In the genomic region with DNA sequence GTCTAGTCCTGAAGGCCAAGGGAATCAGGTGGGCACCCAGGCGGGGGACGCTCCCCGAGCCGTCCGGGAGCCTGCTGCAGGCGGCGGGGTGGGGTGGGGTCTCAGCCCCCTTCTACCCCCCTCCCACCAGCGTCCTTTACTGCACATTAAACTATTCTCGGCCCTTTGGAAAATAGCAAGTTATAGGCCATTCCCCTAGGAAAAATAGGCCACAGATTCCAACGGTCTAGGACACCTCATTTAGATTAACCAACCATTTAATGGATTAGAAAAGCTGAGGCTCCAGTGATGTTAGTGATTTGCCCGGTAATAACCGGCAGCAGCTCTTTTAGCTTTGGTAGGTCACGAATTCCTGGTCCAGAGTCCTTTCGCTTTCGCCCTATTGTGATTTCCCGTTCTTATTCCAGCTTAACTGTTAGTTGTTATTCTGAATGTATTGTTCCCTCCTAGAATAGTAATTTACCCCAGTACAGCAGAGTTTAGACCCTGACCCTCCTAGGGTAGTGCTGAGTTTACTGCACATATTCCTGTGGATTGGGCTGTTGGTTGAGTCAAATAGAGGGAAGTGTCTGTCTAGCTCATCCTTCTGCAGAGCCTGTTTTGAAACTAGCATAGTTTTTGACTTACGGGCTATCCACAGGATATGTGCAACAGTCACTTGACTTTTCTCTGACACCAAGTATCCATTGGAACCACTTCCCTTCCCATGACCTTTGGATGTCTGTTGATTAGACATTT, we compare ENCODE assay signal across 8 cellular contexts. TPM values are rescaled to one million over a fixed set of nuclear protein-coding genes. Genes with fewer than 3 reads are reported as not detected.
A peak's percentile ranks its signal among the peaks of the same experiment; 100 is the strongest.
DNase-seq lines count a peak whose midpoint lies in the region; ATAC-seq, FAIRE-seq and TF ChIP-seq lines count a peak whose summit lies in the region.

No MANE protein-coding gene starts in this region.

- H3K27ac ChIP-seq in A549 (peak overlapping the region; percentile 98 to 99), SJSA1 (peak overlapping the region; percentile 77), endodermal cell (ENCODE audit: low read depth, low read length) (no peak overlapping the region), mesodermal cell (ENCODE audit: low read depth, low read length, severe bottlenecking) (peak overlapping the region; percentile 48), upper lobe of left lung (peak overlapping the region; percentile 98 to 99 (median 99))

- H3K4me1 ChIP-seq in A549, result peaks cover 32% of the 10 kb centered on the region
- peaks cover 31% of the 10 kb centered on the region for H3K4me1 ChIP-seq in SJSA1 (replicated peaks)
- peaks cover 16% of the 10 kb centered on the region for H3K4me1 ChIP-seq in endodermal cell (ENCODE audit: control insufficient read depth, insufficient read depth, low read length)
- peaks cover 42% of the 10 kb centered on the region for H3K4me1 ChIP-seq in mesodermal cell (ENCODE audit: control insufficient read depth, insufficient read depth, low read length, poor library complexity, severe bottlenecking)
- H3K4me1 ChIP-seq in upper lobe of left lung, result peaks cover 46 to 54% (median 49%) of the 10 kb centered on the region in 4 donors

- H3K27me3 Mint-ChIP-seq in endodermal cell (ENCODE audit: insufficient read depth), result no peaks in the 10 kb centered on the region

- H3K27ac Mint-ChIP-seq in endodermal cell, result peak overlapping the region; percentile 90

- no peak for FAIRE-seq in A549 (lab: Jason Lieb, UNC)

- H3K4me2 ChIP-seq in A549, result peak overlapping the region; percentile 74

- no peaks in the 10 kb centered on the region for H3K27me3 ChIP-seq in SJSA1 (replicated peaks)
- H3K27me3 ChIP-seq in endodermal cell (ENCODE audit: control insufficient read depth, insufficient read depth, low read length, poor library complexity, severe bottlenecking), result no peaks in the 10 kb centered on the region
- no peaks in the 10 kb centered on the region for H3K27me3 ChIP-seq in upper lobe of left lung

- CTCF ChIA-PET in A549 (lab: Yijun Ruan, JAX), result interaction anchor here (1.0 to 3.7 kb wide), 4 partner anchors 19 to 210 kb away, joined by 3 to 13 read pairs (median 3); no protein-coding TSS in a partner anchor

- POLR2A ChIA-PET in A549 (lab: Yijun Ruan, JAX), result interaction anchor here (0.9 to 4.0 kb wide), 6 partner anchors 8 to 288 kb away, joined by 3 to 27 read pairs (median 6); partner anchors contain the start of genes CFAP43, GSTO2 and SFR1

- no peak for TF ChIP-seq RAD21 in A549 (conservative IDR thresholded peaks at IDR 0.05 in 1 of 2, IDR thresholded peaks at IDR 0.05 in 1 of 2)

- peaks cover 46% of the 10 kb centered on the region for H3K4me1 Mint-ChIP-seq in endodermal cell

- TF ChIP-seq CTCF in A549 (IDR thresholded peaks at IDR 0.05) (no peak), GM10266 (IDR thresholded peaks at IDR 0.05; ENCODE audit: control insufficient read depth, insufficient read depth, low read depth, missing control alignments) (no peak), endodermal cell (conservative IDR thresholded peaks at IDR 0.05) (no peak), upper lobe of left lung (IDR thresholded peaks at IDR 0.05) (no peak)

- TF ChIP-seq EP300 in A549 (IDR thresholded peaks at IDR 0.05) (no peak), upper lobe of left lung (IDR thresholded peaks at IDR 0.05) (peak in 1 of 4 donors; percentile 76)

- WGBS in A549 (ENCODE audit: missing lambda C conversion rate), result 2% methylated on average over 16 of the region's 17 CpGs
- 2 to 8% methylated on average over 5 to 17 of the region's 17 CpGs for WGBS in endodermal cell (ENCODE audit: insufficient coverage in 1 of 2, insufficient read length in 1 of 2), 2 experiments
- WGBS in mesodermal cell (ENCODE audit: insufficient coverage in 2 of 2), 2 experiments, result 0 to 3% methylated on average over 7 to 11 of the region's 17 CpGs
- 0 to 1% methylated on average over 9 to 17 of the region's 17 CpGs for WGBS in upper lobe of left lung, 2 donors

- peaks cover 13% of the 10 kb centered on the region for H3K9me3 Mint-ChIP-seq in endodermal cell

- peaks cover 29% of the 10 kb centered on the region for H3K36me3 Mint-ChIP-seq in endodermal cell (ENCODE audit: low read depth)

- H3K36me3 ChIP-seq in SJSA1, result peaks cover 49% of the 10 kb centered on the region
- H3K36me3 ChIP-seq in endodermal cell (ENCODE audit: control insufficient read depth, insufficient read depth, low read length), result peaks cover 35% of the 10 kb centered on the region
- peaks cover 34% of the 10 kb centered on the region for H3K36me3 ChIP-seq in mesodermal cell (ENCODE audit: control insufficient read depth, insufficient read depth, low read length)
- peaks cover 14 to 32% (median 20%) of the 10 kb centered on the region in 4 donors for H3K36me3 ChIP-seq in upper lobe of left lung

- DNase-seq in A549 (ENCODE audit: low read depth in 1 of 2, low spot score in 1 of 2), result peak; percentile 39 to 56
- peak; percentile 44 for DNase-seq in GM10266 (ENCODE audit: extremely low spot score)
- DNase-seq in SJSA1 (ENCODE audit: low read depth in 1 of 2, low spot score in 2 of 2), result peak in 1 of 2 experiments; percentile 51
- DNase-seq in endodermal cell, result peak; percentile 53
- DNase-seq in upper lobe of left lung, result no peak
- no peak for DNase-seq in H4 (ENCODE audit: low spot score)

- ATAC-seq in A549, result peak; percentile 64 to 74; a peak in 5 of 6 replicates
- ATAC-seq in HG03097 (IDR thresholded peaks at IDR 0.05; ENCODE audit: low FRiP score, unreplicated experiment), result peak; percentile 33
- ATAC-seq in upper lobe of left lung (ENCODE audit: low FRiP score in 2 of 2), result peak; percentile 77 to 79

- H3K9me3 ChIP-seq in A549, result no peaks in the 10 kb centered on the region
- no peaks in the 10 kb centered on the region for H3K9me3 ChIP-seq in SJSA1 (replicated peaks)
- H3K9me3 ChIP-seq in endodermal cell (ENCODE audit: control insufficient read depth, low read length), result peaks cover 12% of the 10 kb centered on the region
- no peaks in the 10 kb centered on the region for H3K9me3 ChIP-seq in mesodermal cell (ENCODE audit: control insufficient read depth, low read length)
- H3K9me3 ChIP-seq in upper lobe of left lung, result no peaks in the 10 kb centered on the region

- peak overlapping the region; percentile 50 for H3K9ac ChIP-seq in endodermal cell (ENCODE audit: extremely low read depth, low read length, poor library complexity, severe bottlenecking)

- H3K4me3 ChIP-seq in A549 (peak overlapping the region; percentile 99), SJSA1 (peak overlapping the region; percentile 77), endodermal cell (ENCODE audit: low read length) (peak overlapping the region; percentile 89), mesodermal cell (ENCODE audit: extremely low read depth, insufficient read depth, low read length, poor library complexity, severe bottlenecking) (peak overlapping the region; percentile 86), upper lobe of left lung (peak overlapping the region; percentile 87 to 96 (median 94))

- H3K4me3 Mint-ChIP-seq in endodermal cell, result peak overlapping the region; percentile 76

- no peak for TF ChIP-seq POLR2A in A549 (IDR thresholded peaks at IDR 0.05; ENCODE audit: low read length)
- peak in 3 of 4 donors; percentile 62 to 89 (median 65) for TF ChIP-seq POLR2A in upper lobe of left lung (IDR thresholded peaks at IDR 0.05)

TF ChIP-seq in A549, 52 proteins besides CTCF, POLR2A, EP300 and RAD21:
- TF ChIP-seq ESRRA (IDR thresholded peaks at IDR 0.05; ENCODE audit: borderline replicate concordance, low read length) (no peak), FOSL2 (IDR thresholded peaks at IDR 0.05) (no peak), FOSL2 (CRISPR knock-in tag; IDR thresholded peaks at IDR 0.05) (peak; percentile 16; the same call in 1 of the 2 replicates)

RNA-seq across cellular contexts. Expression of gene GSTO1, which starts 0.7 kb away (rescaled TPM):
- 172 and 204 TPM in 2 replicates for polyA plus RNA-seq in A549 (2011; rRNA removed)
- polyA plus RNA-seq in A549 (2012; cell fraction: cytosol; rRNA removed), result 97.9 and 112 TPM in 2 replicates
- 33.3 and 54.1 TPM in 2 replicates for polyA plus RNA-seq in A549 (2012; cell fraction: nucleus; rRNA removed)
- polyA plus RNA-seq in A549 (2017; fragmentation: RNase III; extraction: RNeasy Plus Mini Kit Qiagen cat#74134 plus additional on column Dnase treatment), result 152 to 163 TPM (median 156 TPM) in 3 replicates
- 23.8 TPM in 2 replicates for polyA minus RNA-seq in A549 (2011; rRNA and poly(A)+ RNA removed)
- total RNA-seq in SJSA1 (2014; rRNA removed; shearing (Covaris generic)), result 186 and 247 TPM in 2 replicates
- total RNA-seq in endodermal cell, result 100 to 1,000 TPM; 208 to 223 TPM
- 90.8 TPM for polyA plus RNA-seq in endodermal cell (2013, experiment 1 of 2)
- polyA plus RNA-seq in endodermal cell (2013, experiment 2 of 2), result 93.7 TPM
- 350 TPM for polyA plus RNA-seq in mesodermal cell (2013, experiment 1 of 2)
- polyA plus RNA-seq in mesodermal cell (2013, experiment 2 of 2), result 326 TPM
- 100 to 1,000 TPM in 3 of 6 donors, 10 to 100 TPM in 3; 30.4 to 147 (median 102) TPM for total RNA-seq in upper lobe of left lung
- total RNA-seq in H4 (2014; rRNA removed; shearing (Covaris generic)), result 171 and 239 TPM in 2 replicates

RNA-seq across cellular contexts. Expression of gene GSTO2, which starts 13.6 kb away (rescaled TPM):
- polyA plus RNA-seq in A549 (2011; rRNA removed) (5.7 and 6.3 TPM in 2 replicates), A549 (2017; fragmentation: RNase III; extraction: RNeasy Plus Mini Kit Qiagen cat#74134 plus additional on column Dnase treatment) (1.3 to 1.9 TPM (median 1.8 TPM) in 3 replicates)
- 1.7 and 2.1 TPM in 2 replicates for polyA plus RNA-seq in A549 (2012; cell fraction: cytosol; rRNA removed)
- 0.80 and 3.0 TPM in 2 replicates for polyA plus RNA-seq in A549 (2012; cell fraction: nucleus; rRNA removed)
- 1.6 and 2.8 TPM in 2 replicates for polyA minus RNA-seq in A549 (2011; rRNA and poly(A)+ RNA removed)
- total RNA-seq in SJSA1 (2014; rRNA removed; shearing (Covaris generic)), result 0.13 TPM in 1 of 2 replicates, not detected in the other
- total RNA-seq in endodermal cell (10 to 100 TPM; 17.8 to 18.8 TPM), upper lobe of left lung (10 to 100 TPM in 1 of 6 donors, 1 to 10 TPM in 5; 2.8 to 11.2 (median 7.8) TPM)
- polyA plus RNA-seq in endodermal cell (2013, experiment 1 of 2), result 2.8 TPM
- polyA plus RNA-seq in endodermal cell (2013, experiment 2 of 2), result 2.4 TPM
- 0.55 TPM for polyA plus RNA-seq in mesodermal cell (2013, experiment 1 of 2)
- polyA plus RNA-seq in mesodermal cell (2013, experiment 2 of 2), result 0.56 TPM
- total RNA-seq in H4 (2014; rRNA removed; shearing (Covaris generic)), result 0.72 TPM in 1 of 2 replicates, not detected in the other

RNA-seq across cellular contexts. Expression of gene CFAP43, which starts 23.2 kb away (rescaled TPM):
- polyA plus RNA-seq in A549 (2011; rRNA removed) (0.42 and 0.75 TPM in 2 replicates), A549 (2017; fragmentation: RNase III; extraction: RNeasy Plus Mini Kit Qiagen cat#74134 plus additional on column Dnase treatment) (0.16 to 0.36 TPM (median 0.31 TPM) in 3 replicates)
- polyA plus RNA-seq in A549 (2012; cell fraction: cytosol; rRNA removed), result 0.08 and 0.13 TPM in 2 replicates
- 0.14 and 0.16 TPM in 2 replicates for polyA plus RNA-seq in A549 (2012; cell fraction: nucleus; rRNA removed)
- 0.24 and 0.25 TPM in 2 replicates for polyA minus RNA-seq in A549 (2011; rRNA and poly(A)+ RNA removed)
- 0.08 and 0.16 TPM in 2 replicates for total RNA-seq in SJSA1 (2014; rRNA removed; shearing (Covaris generic))
- total RNA-seq in endodermal cell (1 to 10 TPM; 2.6 to 4.1 TPM), upper lobe of left lung (100 to 1,000 TPM in 1 of 6 donors, 10 to 100 TPM in 2, 1 to 10 TPM in 2, under 1 TPM in 1; 0.69 to 121 (median 10.0) TPM)
- 1.5 TPM for polyA plus RNA-seq in endodermal cell (2013, experiment 1 of 2)
- 0.91 TPM for polyA plus RNA-seq in endodermal cell (2013, experiment 2 of 2)
- 0.63 TPM for polyA plus RNA-seq in mesodermal cell (2013, experiment 1 of 2)
- polyA plus RNA-seq in mesodermal cell (2013, experiment 2 of 2), result 0.56 TPM
- total RNA-seq in H4 (2014; rRNA removed; shearing (Covaris generic)), result 0.27 TPM in 1 of 2 replicates, not detected in the other

Comparison
In these comparisons a context has a peak if more than half of its experiments do, and no peak if none do; other contexts are left out.
1. DNase-seq: peak in A549 (2 of 2), GM10266 (single experiment) and endodermal cell (single experiment); none in upper lobe of left lung (0 of 2) and H4 (single experiment).
2. Peak in every context shown above with its lines, with median percentiles within 50 percentile points of each other: ATAC-seq and H3K4me3 ChIP-seq.